ENCODE assay signal across 20 cellular contexts in the genomic region with DNA sequence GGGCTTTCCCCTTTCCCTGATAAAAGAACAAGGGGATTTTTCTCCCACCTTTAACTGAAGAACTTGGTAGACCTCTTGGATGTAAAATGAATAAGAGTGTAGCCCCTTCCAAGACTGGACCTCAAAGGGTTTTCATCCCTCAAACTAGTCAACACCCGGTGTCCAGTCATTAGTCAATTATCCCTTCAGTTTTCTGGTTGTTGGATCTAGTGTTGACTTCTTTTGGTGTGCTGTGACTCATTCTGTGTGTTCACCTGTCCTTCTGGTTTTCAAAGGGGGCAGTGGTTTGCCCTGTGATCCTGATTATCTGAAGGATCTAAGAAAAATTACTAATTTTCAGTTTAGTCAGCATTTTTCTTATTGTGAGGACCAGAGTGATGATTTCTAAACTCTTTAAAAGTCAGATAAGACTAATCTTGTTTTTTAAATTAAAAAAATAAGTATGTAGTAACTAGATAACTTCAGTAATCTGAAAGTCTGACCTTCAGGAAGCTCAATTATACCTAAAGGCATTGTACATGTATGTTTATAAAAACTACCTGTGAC.
"Had no signal": no experiment of that assay in that cellular context is flagged by ENCODE, and none has a peak within 500 bp of the region (broad histone marks: within the 10 kb centered on the region; RNA-seq: fewer than 3 reads in every experiment).

No MANE protein-coding gene starts in this region.

- H3K36me3 ChIP-seq: cardiac muscle cell, heart left ventricle, pancreas, right atrium auricular region, thoracic aorta, WERI-Rb-1 had no signal

- H3K9me3 ChIP-seq: body of pancreas, heart left ventricle, pancreas, psoas muscle, right atrium auricular region, thoracic aorta had no signal

- H3K4me3 ChIP-seq: body of pancreas, cardiac muscle cell, heart left ventricle, pancreas, psoas muscle, right atrium auricular region, thoracic aorta had no signal

- DNase-seq: activated CD4-positive, alpha-beta T cell treated with anti-CD3 and anti-CD28 coated beads, Interleukin-2, amount 10 ng/mL, durations not matched to agents 7 days and 5 days; activated CD4-positive, CD25-positive, alpha-beta regulatory T cell treated with anti-CD3 and anti-CD28 coated beads, Interleukin-2, amount 50 U/mL, for 72 hours; activated CD8-positive, alpha-beta memory T cell treated with anti-CD3 and anti-CD28 coated beads, Interleukin-2, amount 10 ng/mL, durations not matched to agents 7 days and 5 days; activated CD8-positive, alpha-beta T cell treated with anti-CD3 and anti-CD28 coated beads for 36 hours; activated gamma-delta T cell; activated T-cell treated with anti-CD3 and anti-CD28 coated beads for 4 hours; anterior cingulate cortex; body of pancreas; heart left ventricle; left cardiac atrium; nephron progenitor cell; pancreas; psoas muscle; stimulated activated CD4-positive, alpha-beta T cell treated with anti-CD3 and anti-CD28 coated beads, Interleukin-4, amount 100 ng/mL, for 24 hours; stimulated activated naive CD4-positive, alpha-beta T cell treated with Interleukin-2 at 50 U/mL for 16 hours; WERI-Rb-1 had no signal

- ATAC-seq: activated CD8-positive, alpha-beta memory T cell treated with anti-CD3 and anti-CD28 coated beads, Interleukin-2, amount 10 ng/mL, durations not matched to agents 7 days and 5 days; activated CD8-positive, alpha-beta T cell treated with anti-CD3 and anti-CD28 coated beads for 36 hours; body of pancreas; heart left ventricle; left cardiac atrium; psoas muscle had no signal

- H3K27me3 ChIP-seq: body of pancreas, cardiac muscle cell, heart left ventricle, pancreas, right atrium auricular region had no signal

- H3K27ac ChIP-seq: body of pancreas, cardiac muscle cell, epithelial cell of prostate, heart left ventricle, pancreas, psoas muscle, right atrium auricular region, thoracic aorta, WERI-Rb-1 had no signal

- H3K4me1 ChIP-seq: heart left ventricle, psoas muscle, right atrium auricular region had no signal
